11 cellular contexts compared by ENCODE assay signal in the genomic region with DNA sequence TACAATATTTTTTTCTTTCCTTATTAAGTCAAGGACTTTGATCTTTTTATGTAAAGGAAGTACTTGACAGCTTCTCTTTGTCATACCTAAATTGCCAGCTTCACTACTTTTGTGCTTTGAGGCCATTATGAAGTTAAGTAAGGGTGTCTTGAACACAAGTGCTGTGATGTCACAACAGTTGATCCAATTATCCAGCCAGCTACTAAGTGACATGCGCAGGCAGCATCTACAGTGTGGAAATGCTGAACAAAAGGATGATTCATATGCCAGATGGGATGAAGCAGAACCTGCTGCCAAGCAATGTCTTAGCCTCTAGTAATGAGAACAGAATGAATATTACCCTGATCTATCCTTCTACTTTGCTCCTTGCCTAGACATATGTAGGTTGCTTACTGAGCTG.
A peak's percentile ranks its signal among the peaks of the same experiment; 100 is the strongest.
DNase-seq lines count a peak whose midpoint lies in the region; ATAC-seq and TF ChIP-seq lines count a peak whose summit lies in the region.
"Had no signal": no experiment of that assay in that cellular context is flagged by ENCODE, and none has a peak within 500 bp of the region (broad histone marks: within the 10 kb centered on the region; RNA-seq: fewer than 3 reads in every experiment).

No MANE protein-coding gene starts in this region.

- ATAC-seq in PC-3 (peak; percentile 45; the same call in 1 of the 2 replicates), HG02610 (IDR thresholded peaks at IDR 0.05; ENCODE audit: unreplicated experiment) (no peak)
- ATAC-seq in naive thymus-derived CD8-positive, alpha-beta T cell: no peak
- ATAC-seq: left ventricle myocardium superior; stimulated activated naive B cell treated with anti-CD40 and anti-IgM and Interleukin-4, amounts not matched to agents 10 μg/mL and 1 μg/mL and 100 μg/mL, for 72 hours had no signal

- H3K4me3 ChIP-seq in PC-3 (ENCODE audit: low read length): no peak overlapping the region
- no peak overlapping the region for H3K4me3 ChIP-seq in epithelial cell of proximal tubule (ENCODE audit: low read depth, low read length)

- no peak overlapping the region for H2AFZ ChIP-seq in PC-3 (ENCODE audit: low read length)

- H3K9me3 ChIP-seq in PC-3 (ENCODE audit: low read length): no peaks in the 10 kb centered on the region

- no TSS peak for BruUV-seq in PC-3 (replicated peaks; lab: Mats Ljungman, UMichigan)

- H3K79me2 ChIP-seq in PC-3 (ENCODE audit: low read length): no peaks in the 10 kb centered on the region

- peaks cover 9% of the 10 kb centered on the region; the same call in 1 of the 2 replicates for H3K4me1 ChIP-seq in PC-3 (ENCODE audit: insufficient read depth, low read length)

- H3K9ac ChIP-seq in PC-3 (ENCODE audit: low read length): no peak overlapping the region

- intact Hi-C loops in PC-3 (cut with micrococcal nuclease): no loop called here

- no peak overlapping the region for H3K27ac Mint-ChIP-seq in naive thymus-derived CD8-positive, alpha-beta T cell
- H3K27ac Mint-ChIP-seq: stimulated activated naive B cell treated with anti-CD40 and anti-IgM and Interleukin-4, amounts not matched to agents 10 μg/mL and 1 μg/mL and 100 μg/mL, for 72 hours had no signal

- H3K9me3 Mint-ChIP-seq in naive thymus-derived CD8-positive, alpha-beta T cell: no peaks in the 10 kb centered on the region
- H3K9me3 Mint-ChIP-seq: stimulated activated naive B cell treated with anti-CD40 and anti-IgM and Interleukin-4, amounts not matched to agents 10 μg/mL and 1 μg/mL and 100 μg/mL, for 72 hours had no signal

- H3K27ac ChIP-seq in PC-3 (ENCODE audit: low read length): no peak overlapping the region

- no peaks in the 10 kb centered on the region for H3K36me3 ChIP-seq in PC-3 (ENCODE audit: low read depth, low read length)

- H3K4me3 Mint-ChIP-seq in naive thymus-derived CD8-positive, alpha-beta T cell: no peak overlapping the region
- H3K4me3 Mint-ChIP-seq: stimulated activated naive B cell treated with anti-CD40 and anti-IgM and Interleukin-4, amounts not matched to agents 10 μg/mL and 1 μg/mL and 100 μg/mL, for 72 hours had no signal

- H3K36me3 Mint-ChIP-seq in naive thymus-derived CD8-positive, alpha-beta T cell: no peaks in the 10 kb centered on the region
- H3K36me3 Mint-ChIP-seq: stimulated activated naive B cell treated with anti-CD40 and anti-IgM and Interleukin-4, amounts not matched to agents 10 μg/mL and 1 μg/mL and 100 μg/mL, for 72 hours had no signal

- H3K9me2 ChIP-seq in PC-3 (replicated peaks; ENCODE audit: low read length): no peaks in the 10 kb centered on the region

- TF ChIP-seq CTCF in PC-3 (conservative IDR thresholded peaks at IDR 0.05; ENCODE audit: low read depth, low read length) (no peak), epithelial cell of proximal tubule (conservative IDR thresholded peaks at IDR 0.05; ENCODE audit: low read depth, low read length) (no peak)

- DNase-seq in GM04503 (ENCODE audit: low read depth) (peak; percentile 70), PC-3 (peak; percentile 29), epithelial cell of proximal tubule (ENCODE audit: low read depth) (peak; percentile 25), occipital lobe (lab: John Stamatoyannopoulos, UW) (peak; percentile 42), DMS79 (lab: John Stamatoyannopoulos, UW) (no peak)
- DNase-seq in naive thymus-derived CD8-positive, alpha-beta T cell: no peak
- DNase-seq in activated effector memory CD4-positive, alpha-beta T cell treated with Interleukin-2 at 50 U/mL for 16 hours: no peak
- DNase-seq: activated CD8-positive, alpha-beta memory T cell treated with anti-CD3 and anti-CD28 coated beads, Interleukin-2, amount 50 U/mL, for 4 hours; left ventricle myocardium superior; stimulated activated naive B cell treated with anti-CD40 and anti-IgM and Interleukin-4, amounts not matched to agents 10 μg/mL and 1 μg/mL and 100 μg/mL, for 72 hours had no signal

- H3F3A ChIP-seq in PC-3 (ENCODE audit: low read length, unreplicated experiment): no peaks in the 10 kb centered on the region

- no peak overlapping the region for H3K4me2 ChIP-seq in PC-3 (ENCODE audit: low read length)

- no peaks in the 10 kb centered on the region for H3K27me3 ChIP-seq in PC-3 (ENCODE audit: low read length)

- POLR2A ChIA-PET in PC-3 (lab: Charles Lee; ENCODE audit: unreplicated experiment): no interaction called here
- POLR2A ChIA-PET in naive thymus-derived CD8-positive, alpha-beta T cell (lab: Charles Lee): no interaction called here

- peaks cover 0 to 5% (median under 1%) of the 10 kb centered on the region in 4 donors for H3K4me1 Mint-ChIP-seq in naive thymus-derived CD8-positive, alpha-beta T cell
- H3K4me1 Mint-ChIP-seq: stimulated activated naive B cell treated with anti-CD40 and anti-IgM and Interleukin-4, amounts not matched to agents 10 μg/mL and 1 μg/mL and 100 μg/mL, for 72 hours had no signal

- H4K20me1 ChIP-seq in PC-3 (ENCODE audit: low read length): no peaks in the 10 kb centered on the region

- CTCF ChIA-PET in PC-3 (lab: Charles Lee): no interaction called here

- peaks cover 0 to 10% (median 0%) of the 10 kb centered on the region in 5 donors for H3K27me3 Mint-ChIP-seq in naive thymus-derived CD8-positive, alpha-beta T cell
- H3K27me3 Mint-ChIP-seq: stimulated activated naive B cell treated with anti-CD40 and anti-IgM and Interleukin-4, amounts not matched to agents 10 μg/mL and 1 μg/mL and 100 μg/mL, for 72 hours had no signal

Comparison
In these comparisons a context has a peak if more than half of its experiments do, and no peak if none do; other contexts are left out.
1. DNase-seq: peak in GM04503 (single experiment), PC-3 (single experiment), epithelial cell of proximal tubule (single experiment) and occipital lobe (single experiment); none in DMS79 (single experiment), naive thymus-derived CD8-positive, alpha-beta T cell (0 of 10) and activated effector memory CD4-positive, alpha-beta T cell treated with Interleukin-2 at 50 U/mL for 16 hours (single experiment).